In the genomic region with DNA sequence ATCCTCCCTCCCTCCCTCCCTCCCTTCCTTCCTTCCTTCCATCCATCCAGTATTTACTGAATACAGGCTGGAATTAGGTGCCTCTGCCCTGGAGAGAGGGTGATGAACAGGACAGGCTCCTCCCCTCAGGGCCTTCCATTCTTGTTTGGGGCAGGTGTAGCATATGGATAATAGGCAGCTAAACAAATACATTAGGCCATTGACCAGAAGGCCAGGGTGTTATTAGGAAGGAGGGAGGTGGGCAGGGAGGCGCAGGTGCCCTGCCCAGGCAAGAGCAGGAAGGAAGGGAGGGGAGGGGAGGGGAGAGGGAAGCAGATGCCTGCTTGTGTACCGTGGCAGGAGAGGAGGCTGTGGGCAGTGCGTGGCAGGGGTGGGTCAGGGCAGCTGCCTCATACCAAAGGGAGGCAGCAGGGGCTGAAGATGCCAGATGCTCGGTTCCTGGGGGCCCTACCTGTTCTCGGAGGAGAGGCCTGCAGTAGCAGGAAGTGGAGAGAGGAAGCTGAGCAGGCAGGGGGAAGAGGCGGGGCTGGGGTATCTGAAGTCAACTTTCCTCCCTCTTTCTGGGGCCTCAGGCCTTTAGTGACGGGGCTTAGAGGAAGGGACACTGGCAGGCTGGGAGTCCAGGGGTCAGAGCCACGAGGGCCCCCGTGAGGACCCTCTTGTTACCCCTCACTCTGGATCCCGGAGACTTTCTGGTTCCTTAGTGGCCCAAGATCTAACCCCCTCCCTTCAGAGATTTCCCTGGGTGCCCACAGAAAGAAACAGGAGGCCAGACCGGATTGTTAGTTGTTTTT, we compare ENCODE assay signal across 1 cellular context.
TF ChIP-seq lines count a peak whose summit lies in the region.

A gene with protein sequence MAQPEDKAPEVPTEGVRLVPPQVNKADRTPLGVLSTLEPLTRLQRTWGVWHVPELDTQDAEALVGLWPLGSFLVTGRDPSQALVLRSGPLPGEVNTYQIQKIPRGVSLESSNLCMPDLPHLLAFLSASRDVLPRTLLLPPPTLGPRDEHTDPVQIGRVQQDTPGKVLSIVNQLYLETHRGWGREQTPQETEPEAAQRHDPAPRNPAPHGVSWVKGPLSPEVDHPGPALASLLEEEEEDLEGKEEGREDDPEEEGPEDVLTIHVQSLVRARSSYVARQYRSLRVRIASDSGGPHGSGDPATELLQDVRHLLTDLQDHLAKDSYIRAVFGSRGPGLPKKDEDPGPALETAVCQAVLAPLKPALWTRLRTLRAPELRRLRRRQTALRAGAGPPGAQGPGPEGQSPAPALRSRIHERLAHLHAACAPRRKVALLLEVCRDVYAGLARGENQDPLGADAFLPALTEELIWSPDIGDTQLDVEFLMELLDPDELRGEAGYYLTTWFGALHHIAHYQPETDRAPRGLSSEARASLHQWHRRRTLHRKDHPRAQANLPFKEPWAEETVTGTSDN (minus strand): TSS at position 495 of the 794 bp plus-strand sequence. CDS start 1,533 bp downstream, outside the sequence.

TF ChIP-seq in K562, 482 proteins besides CTCF, POLR2A, EP300 and RAD21 (continued from another document and continues in another):
- TF ChIP-seq FUS (optimal IDR thresholded peaks at IDR 0.05; ENCODE audit: low read depth, low read length) (no peak), ZC3H8 (IDR thresholded peaks at IDR 0.05) (no peak), FOXM1 (IDR thresholded peaks at IDR 0.05; ENCODE audit: low read depth) (no peak), FOXM1 (CRISPR knock-in tag; IDR thresholded peaks at IDR 0.05; ENCODE audit: low read depth) (no peak), ZNF76 (CRISPR knock-in tag; IDR thresholded peaks at IDR 0.05; ENCODE audit: borderline replicate concordance) (no peak), FOXK2 (conservative IDR thresholded peaks at IDR 0.05 in 1 of 2, IDR thresholded peaks at IDR 0.05 in 1 of 2; ENCODE audit: low read depth in 2 of 2) (peak in 1 of 2 experiments; percentile 55; a peak in 1 of 4 replicates), HDGF (IDR thresholded peaks at IDR 0.05) (0 out of 2 replicates have a peak, but pooled peaks have one; percentile 40), HMGN3 (IDR thresholded peaks at IDR 0.05; ENCODE audit: borderline replicate concordance, extremely low read depth, insufficient read length, low read depth, low read length) (no peak), ZFP1 (CRISPR knock-in tag; IDR thresholded peaks at IDR 0.05) (no peak), SUPT5H (IDR thresholded peaks at IDR 0.05) (0 out of 2 replicates have a peak, but pooled peaks have one; percentile 45), ZNF41 (CRISPR knock-in tag; conservative IDR thresholded peaks at IDR 0.05) (no peak), ELF1 (tag; IDR thresholded peaks at IDR 0.05) (peak; percentile 70), ATF1 (CRISPR knock-in tag; IDR thresholded peaks at IDR 0.05) (no peak), ATF1 (tag; IDR thresholded peaks at IDR 0.05) (no peak), MYBL2 (IDR thresholded peaks at IDR 0.05; ENCODE audit: low read depth) (no peak), MYBL2 (CRISPR knock-in tag; IDR thresholded peaks at IDR 0.05; ENCODE audit: borderline replicate concordance) (no peak), XRCC4 (IDR thresholded peaks at IDR 0.05; ENCODE audit: extremely low read depth, insufficient read depth, insufficient read length) (no peak), PTTG1 (tag; IDR thresholded peaks at IDR 0.05; ENCODE audit: low read depth) (no peak), ZBTB17 (CRISPR knock-in tag; IDR thresholded peaks at IDR 0.05) (no peak), HDAC6 (IDR thresholded peaks at IDR 0.05; ENCODE audit: low read depth, low read length) (no peak), HDAC8 (tag; IDR thresholded peaks at IDR 0.05) (no peak), MBD2 (IDR thresholded peaks at IDR 0.05; ENCODE audit: borderline replicate concordance, low read depth) (no peak), HNRNPK (IDR thresholded peaks at IDR 0.05; ENCODE audit: low read depth, low read length, poor library complexity, severe bottlenecking) (no peak), NCOA1 (IDR thresholded peaks at IDR 0.05; ENCODE audit: low read depth) (no peak), ZNF316 (IDR thresholded peaks at IDR 0.05) (no peak), MYC (IDR thresholded peaks at IDR 0.05; ENCODE audit: low read depth, low read length) (no peak), MYC (CRISPR knock-in tag; IDR thresholded peaks at IDR 0.05; ENCODE audit: borderline replicate concordance, low read depth) (no peak), ETV5 (CRISPR knock-in tag; IDR thresholded peaks at IDR 0.05; ENCODE audit: low read depth) (no peak), CBX3 (IDR thresholded peaks at IDR 0.05; ENCODE audit: borderline replicate concordance in 1 of 2, low read length in 2 of 2) (no peak)
- TF ChIP-seq, protein P1, sequence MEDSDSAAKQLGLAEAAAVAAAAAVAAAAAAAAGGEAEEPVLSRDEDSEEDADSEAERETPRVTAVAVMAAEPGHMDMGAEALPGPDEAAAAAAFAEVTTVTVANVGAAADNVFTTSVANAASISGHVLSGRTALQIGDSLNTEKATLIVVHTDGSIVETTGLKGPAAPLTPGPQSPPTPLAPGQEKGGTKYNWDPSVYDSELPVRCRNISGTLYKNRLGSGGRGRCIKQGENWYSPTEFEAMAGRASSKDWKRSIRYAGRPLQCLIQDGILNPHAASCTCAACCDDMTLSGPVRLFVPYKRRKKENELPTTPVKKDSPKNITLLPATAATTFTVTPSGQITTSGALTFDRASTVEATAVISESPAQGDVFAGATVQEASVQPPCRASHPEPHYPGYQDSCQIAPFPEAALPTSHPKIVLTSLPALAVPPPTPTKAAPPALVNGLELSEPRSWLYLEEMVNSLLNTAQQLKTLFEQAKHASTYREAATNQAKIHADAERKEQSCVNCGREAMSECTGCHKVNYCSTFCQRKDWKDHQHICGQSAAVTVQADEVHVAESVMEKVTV (CRISPR knock-in tag; IDR thresholded peaks at IDR 0.05): no peak
- TF ChIP-seq, protein P2, sequence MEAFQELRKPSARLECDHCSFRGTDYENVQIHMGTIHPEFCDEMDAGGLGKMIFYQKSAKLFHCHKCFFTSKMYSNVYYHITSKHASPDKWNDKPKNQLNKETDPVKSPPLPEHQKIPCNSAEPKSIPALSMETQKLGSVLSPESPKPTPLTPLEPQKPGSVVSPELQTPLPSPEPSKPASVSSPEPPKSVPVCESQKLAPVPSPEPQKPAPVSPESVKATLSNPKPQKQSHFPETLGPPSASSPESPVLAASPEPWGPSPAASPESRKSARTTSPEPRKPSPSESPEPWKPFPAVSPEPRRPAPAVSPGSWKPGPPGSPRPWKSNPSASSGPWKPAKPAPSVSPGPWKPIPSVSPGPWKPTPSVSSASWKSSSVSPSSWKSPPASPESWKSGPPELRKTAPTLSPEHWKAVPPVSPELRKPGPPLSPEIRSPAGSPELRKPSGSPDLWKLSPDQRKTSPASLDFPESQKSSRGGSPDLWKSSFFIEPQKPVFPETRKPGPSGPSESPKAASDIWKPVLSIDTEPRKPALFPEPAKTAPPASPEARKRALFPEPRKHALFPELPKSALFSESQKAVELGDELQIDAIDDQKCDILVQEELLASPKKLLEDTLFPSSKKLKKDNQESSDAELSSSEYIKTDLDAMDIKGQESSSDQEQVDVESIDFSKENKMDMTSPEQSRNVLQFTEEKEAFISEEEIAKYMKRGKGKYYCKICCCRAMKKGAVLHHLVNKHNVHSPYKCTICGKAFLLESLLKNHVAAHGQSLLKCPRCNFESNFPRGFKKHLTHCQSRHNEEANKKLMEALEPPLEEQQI (IDR thresholded peaks at IDR 0.05): no peak
- TF ChIP-seq, protein P3, sequence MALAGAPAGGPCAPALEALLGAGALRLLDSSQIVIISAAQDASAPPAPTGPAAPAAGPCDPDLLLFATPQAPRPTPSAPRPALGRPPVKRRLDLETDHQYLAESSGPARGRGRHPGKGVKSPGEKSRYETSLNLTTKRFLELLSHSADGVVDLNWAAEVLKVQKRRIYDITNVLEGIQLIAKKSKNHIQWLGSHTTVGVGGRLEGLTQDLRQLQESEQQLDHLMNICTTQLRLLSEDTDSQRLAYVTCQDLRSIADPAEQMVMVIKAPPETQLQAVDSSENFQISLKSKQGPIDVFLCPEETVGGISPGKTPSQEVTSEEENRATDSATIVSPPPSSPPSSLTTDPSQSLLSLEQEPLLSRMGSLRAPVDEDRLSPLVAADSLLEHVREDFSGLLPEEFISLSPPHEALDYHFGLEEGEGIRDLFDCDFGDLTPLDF (CRISPR knock-in tag; IDR thresholded peaks at IDR 0.05): no peak
- TF ChIP-seq, protein P4, sequence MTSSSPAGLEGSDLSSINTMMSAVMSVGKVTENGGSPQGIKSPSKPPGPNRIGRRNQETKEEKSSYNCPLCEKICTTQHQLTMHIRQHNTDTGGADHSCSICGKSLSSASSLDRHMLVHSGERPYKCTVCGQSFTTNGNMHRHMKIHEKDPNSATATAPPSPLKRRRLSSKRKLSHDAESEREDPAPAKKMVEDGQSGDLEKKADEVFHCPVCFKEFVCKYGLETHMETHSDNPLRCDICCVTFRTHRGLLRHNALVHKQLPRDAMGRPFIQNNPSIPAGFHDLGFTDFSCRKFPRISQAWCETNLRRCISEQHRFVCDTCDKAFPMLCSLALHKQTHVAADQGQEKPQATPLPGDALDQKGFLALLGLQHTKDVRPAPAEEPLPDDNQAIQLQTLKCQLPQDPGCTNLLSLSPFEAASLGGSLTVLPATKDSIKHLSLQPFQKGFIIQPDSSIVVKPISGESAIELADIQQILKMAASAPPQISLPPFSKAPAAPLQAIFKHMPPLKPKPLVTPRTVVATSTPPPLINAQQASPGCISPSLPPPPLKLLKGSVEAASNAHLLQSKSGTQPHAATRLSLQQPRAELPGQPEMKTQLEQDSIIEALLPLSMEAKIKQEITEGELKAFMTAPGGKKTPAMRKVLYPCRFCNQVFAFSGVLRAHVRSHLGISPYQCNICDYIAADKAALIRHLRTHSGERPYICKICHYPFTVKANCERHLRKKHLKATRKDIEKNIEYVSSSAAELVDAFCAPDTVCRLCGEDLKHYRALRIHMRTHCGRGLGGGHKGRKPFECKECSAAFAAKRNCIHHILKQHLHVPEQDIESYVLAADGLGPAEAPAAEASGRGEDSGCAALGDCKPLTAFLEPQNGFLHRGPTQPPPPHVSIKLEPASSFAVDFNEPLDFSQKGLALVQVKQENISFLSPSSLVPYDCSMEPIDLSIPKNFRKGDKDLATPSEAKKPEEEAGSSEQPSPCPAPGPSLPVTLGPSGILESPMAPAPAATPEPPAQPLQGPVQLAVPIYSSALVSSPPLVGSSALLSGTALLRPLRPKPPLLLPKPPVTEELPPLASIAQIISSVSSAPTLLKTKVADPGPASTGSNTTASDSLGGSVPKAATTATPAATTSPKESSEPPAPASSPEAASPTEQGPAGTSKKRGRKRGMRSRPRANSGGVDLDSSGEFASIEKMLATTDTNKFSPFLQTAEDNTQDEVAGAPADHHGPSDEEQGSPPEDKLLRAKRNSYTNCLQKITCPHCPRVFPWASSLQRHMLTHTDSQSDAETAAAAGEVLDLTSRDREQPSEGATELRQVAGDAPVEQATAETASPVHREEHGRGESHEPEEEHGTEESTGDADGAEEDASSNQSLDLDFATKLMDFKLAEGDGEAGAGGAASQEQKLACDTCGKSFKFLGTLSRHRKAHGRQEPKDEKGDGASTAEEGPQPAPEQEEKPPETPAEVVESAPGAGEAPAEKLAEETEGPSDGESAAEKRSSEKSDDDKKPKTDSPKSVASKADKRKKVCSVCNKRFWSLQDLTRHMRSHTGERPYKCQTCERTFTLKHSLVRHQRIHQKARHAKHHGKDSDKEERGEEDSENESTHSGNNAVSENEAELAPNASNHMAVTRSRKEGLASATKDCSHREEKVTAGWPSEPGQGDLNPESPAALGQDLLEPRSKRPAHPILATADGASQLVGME (CRISPR knock-in tag; IDR thresholded peaks at IDR 0.05): 0 out of 2 replicates have a peak, but pooled peaks have one; percentile 57
- TF ChIP-seq, protein P5, sequence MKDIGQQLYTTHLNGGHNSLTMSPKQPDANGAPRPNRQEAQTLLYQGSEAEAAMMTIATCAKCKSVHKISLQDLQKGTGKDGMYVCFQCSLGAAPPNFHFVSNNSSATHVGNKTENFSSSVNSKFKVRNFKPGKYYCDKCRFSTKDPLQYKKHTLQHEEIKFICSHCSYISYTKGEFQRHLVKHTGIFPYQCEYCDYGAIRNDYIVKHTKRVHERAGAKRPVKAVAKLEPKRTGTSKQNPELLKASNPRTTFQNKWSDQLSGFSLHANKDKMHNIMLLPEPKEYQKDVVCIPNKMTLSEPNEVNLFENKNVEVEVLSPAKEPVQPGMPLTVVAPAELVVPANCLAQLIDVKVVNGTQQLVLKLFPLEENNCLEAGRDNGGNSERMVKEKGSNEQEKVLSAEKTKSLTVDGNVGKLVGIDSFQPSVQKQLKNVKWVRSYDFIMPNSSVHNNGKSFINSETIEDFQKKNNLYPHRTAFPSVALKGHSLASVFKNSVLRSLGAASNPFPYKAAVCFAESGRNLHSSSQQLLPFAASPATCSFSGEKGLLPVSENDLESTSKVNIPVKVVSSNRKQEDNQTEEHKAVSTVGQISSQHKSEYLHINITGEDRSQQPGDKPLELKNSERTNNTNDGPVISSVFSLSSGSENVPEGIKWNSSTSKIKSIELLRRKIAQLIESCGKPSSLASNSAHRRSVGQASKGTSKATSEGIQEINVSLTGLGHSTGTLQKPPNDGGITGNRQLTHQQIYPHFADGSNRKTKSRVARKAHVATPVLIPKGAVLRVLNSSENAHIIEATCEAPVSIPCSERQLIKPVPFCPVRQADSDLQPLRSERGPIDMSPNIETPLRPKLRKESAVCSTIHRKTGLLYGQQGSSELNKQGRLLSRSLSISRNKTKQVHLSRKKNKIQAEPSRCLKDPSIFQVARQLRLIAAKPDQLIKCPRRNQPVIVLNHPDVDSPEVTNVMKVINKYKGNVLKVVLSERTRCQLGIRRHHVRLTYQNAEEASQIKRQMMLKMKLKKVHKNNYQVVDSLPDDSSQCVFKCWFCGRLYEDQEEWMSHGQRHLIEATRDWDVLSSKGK (CRISPR knock-in tag; IDR thresholded peaks at IDR 0.05): no peak
- TF ChIP-seq, protein P6, sequence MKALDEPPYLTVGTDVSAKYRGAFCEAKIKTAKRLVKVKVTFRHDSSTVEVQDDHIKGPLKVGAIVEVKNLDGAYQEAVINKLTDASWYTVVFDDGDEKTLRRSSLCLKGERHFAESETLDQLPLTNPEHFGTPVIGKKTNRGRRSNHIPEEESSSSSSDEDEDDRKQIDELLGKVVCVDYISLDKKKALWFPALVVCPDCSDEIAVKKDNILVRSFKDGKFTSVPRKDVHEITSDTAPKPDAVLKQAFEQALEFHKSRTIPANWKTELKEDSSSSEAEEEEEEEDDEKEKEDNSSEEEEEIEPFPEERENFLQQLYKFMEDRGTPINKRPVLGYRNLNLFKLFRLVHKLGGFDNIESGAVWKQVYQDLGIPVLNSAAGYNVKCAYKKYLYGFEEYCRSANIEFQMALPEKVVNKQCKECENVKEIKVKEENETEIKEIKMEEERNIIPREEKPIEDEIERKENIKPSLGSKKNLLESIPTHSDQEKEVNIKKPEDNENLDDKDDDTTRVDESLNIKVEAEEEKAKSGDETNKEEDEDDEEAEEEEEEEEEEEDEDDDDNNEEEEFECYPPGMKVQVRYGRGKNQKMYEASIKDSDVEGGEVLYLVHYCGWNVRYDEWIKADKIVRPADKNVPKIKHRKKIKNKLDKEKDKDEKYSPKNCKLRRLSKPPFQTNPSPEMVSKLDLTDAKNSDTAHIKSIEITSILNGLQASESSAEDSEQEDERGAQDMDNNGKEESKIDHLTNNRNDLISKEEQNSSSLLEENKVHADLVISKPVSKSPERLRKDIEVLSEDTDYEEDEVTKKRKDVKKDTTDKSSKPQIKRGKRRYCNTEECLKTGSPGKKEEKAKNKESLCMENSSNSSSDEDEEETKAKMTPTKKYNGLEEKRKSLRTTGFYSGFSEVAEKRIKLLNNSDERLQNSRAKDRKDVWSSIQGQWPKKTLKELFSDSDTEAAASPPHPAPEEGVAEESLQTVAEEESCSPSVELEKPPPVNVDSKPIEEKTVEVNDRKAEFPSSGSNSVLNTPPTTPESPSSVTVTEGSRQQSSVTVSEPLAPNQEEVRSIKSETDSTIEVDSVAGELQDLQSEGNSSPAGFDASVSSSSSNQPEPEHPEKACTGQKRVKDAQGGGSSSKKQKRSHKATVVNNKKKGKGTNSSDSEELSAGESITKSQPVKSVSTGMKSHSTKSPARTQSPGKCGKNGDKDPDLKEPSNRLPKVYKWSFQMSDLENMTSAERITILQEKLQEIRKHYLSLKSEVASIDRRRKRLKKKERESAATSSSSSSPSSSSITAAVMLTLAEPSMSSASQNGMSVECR (CRISPR knock-in tag; IDR thresholded peaks at IDR 0.05): 0 out of 2 replicates have a peak, but pooled peaks have one; percentile 41
